In the genomic region with DNA sequence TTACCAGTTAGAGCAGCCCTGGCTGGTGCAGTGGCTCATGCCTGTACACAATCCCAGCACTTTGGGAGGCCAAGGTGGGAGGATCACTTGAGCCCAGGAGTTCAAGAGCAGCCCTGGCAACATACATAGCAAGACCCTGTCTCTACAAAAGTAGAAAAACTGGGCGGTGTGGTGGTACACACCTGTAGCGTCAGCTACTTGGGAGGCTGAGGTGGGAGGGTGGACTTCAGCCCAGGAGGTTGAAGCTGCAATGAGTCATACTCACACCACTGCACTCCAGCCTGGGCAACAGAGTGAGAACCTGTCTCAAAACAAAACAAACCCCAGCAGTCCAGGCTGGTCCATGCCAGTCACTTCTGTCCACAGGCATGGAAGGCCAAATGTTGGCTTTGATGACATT, we compare ENCODE assay signal across 21 cellular contexts. TPM values are rescaled to one million over a fixed set of nuclear protein-coding genes. Genes with fewer than 3 reads are reported as not detected.
A peak's percentile ranks its signal among the peaks of the same experiment; 100 is the strongest.
DNase-seq lines count a peak whose midpoint lies in the region; ATAC-seq and TF ChIP-seq lines count a peak whose summit lies in the region.
"Had no signal": no experiment of that assay in that cellular context is flagged by ENCODE, and none has a peak within 500 bp of the region (broad histone marks: within the 10 kb centered on the region; RNA-seq: fewer than 3 reads in every experiment).

No MANE protein-coding gene starts in this region.

- no peak for TF ChIP-seq EP300 in sigmoid colon (IDR thresholded peaks at IDR 0.05)

- peaks cover 5% of the 10 kb centered on the region for H3K36me3 Mint-ChIP-seq in activated naive CD8-positive, alpha-beta T cell
- H3K36me3 Mint-ChIP-seq in activated naive CD8-positive, alpha-beta T cell treated with anti-CD3 and anti-CD28 coated beads, Interleukin-2, amount 50 U/mL, for 24 hours (ENCODE audit: low read depth): peaks cover 31% of the 10 kb centered on the region

- intact Hi-C loops in sigmoid colon (cut with DNase I): no loop called here

- no peak overlapping the region for H3K4me3 ChIP-seq in sigmoid colon
- H3K4me3 ChIP-seq in brain microvascular endothelial cell (ENCODE audit: low read depth, low read length): no peak overlapping the region
- H3K4me3 ChIP-seq: BLaER1 treated with 17β-estradiol and CSF1 and Interleukin-3, amounts not matched to agents 10 nM and 100 nM; GM12878; Peyer's patch had no signal

- no peaks in the 10 kb centered on the region for H3K27me3 Mint-ChIP-seq in activated naive CD8-positive, alpha-beta T cell
- no peaks in the 10 kb centered on the region for H3K27me3 Mint-ChIP-seq in activated naive CD8-positive, alpha-beta T cell treated with anti-CD3 and anti-CD28 coated beads, Interleukin-2, amount 50 U/mL, for 24 hours

- H3K36me3 ChIP-seq in sigmoid colon (peaks cover 0 to 51% (median 20%) of the 10 kb centered on the region in 4 donors), brain microvascular endothelial cell (replicated peaks) (peaks cover 24% of the 10 kb centered on the region)

- in situ Hi-C loops in brain microvascular endothelial cell (cut with HindIII; ENCODE audit: low pct_ligation_motif_present, low sequenced_read_pairs): no loop called here

- WGBS in sigmoid colon, 2 donors: 94 to 100% methylated on average over 2 of the region's 2 CpGs

- ATAC-seq in activated naive CD8-positive, alpha-beta T cell treated with anti-CD3 and anti-CD28 coated beads, Interleukin-2, amount 50 U/mL, for 24 hours: no peak
- ATAC-seq: CD8-positive, alpha-beta T cell; GM12878 had no signal

- H3K4me1 Mint-ChIP-seq in activated naive CD8-positive, alpha-beta T cell (ENCODE audit: low read depth): peaks cover 41% of the 10 kb centered on the region
- peaks cover 23% of the 10 kb centered on the region for H3K4me1 Mint-ChIP-seq in activated naive CD8-positive, alpha-beta T cell treated with anti-CD3 and anti-CD28 coated beads, Interleukin-2, amount 50 U/mL, for 24 hours

- TF ChIP-seq POLR2A in sigmoid colon (IDR thresholded peaks at IDR 0.05): no peak

- no peak overlapping the region for H3K27ac ChIP-seq in sigmoid colon
- no peak overlapping the region for H3K27ac ChIP-seq in brain microvascular endothelial cell
- H3K27ac ChIP-seq: BLaER1 treated with 17β-estradiol and CSF1 and Interleukin-3, amounts not matched to agents 10 nM and 100 nM; KMS-11; Peyer's patch had no signal

- H3K4me3 Mint-ChIP-seq in activated naive CD8-positive, alpha-beta T cell: no peak overlapping the region
- no peak overlapping the region for H3K4me3 Mint-ChIP-seq in activated naive CD8-positive, alpha-beta T cell treated with anti-CD3 and anti-CD28 coated beads, Interleukin-2, amount 50 U/mL, for 24 hours
- H3K4me3 Mint-ChIP-seq: CD8-positive, alpha-beta T cell; HFFc6 had no signal

- H3K27me3 ChIP-seq in sigmoid colon (no peaks in the 10 kb centered on the region), brain microvascular endothelial cell (replicated peaks) (no peaks in the 10 kb centered on the region)
- H3K27me3 ChIP-seq: BLaER1 treated with 17β-estradiol and CSF1 and Interleukin-3, amounts not matched to agents 10 nM and 100 nM; Peyer's patch had no signal

- no peaks in the 10 kb centered on the region for H3K9me3 Mint-ChIP-seq in activated naive CD8-positive, alpha-beta T cell (ENCODE audit: low read depth)
- H3K9me3 Mint-ChIP-seq in activated naive CD8-positive, alpha-beta T cell treated with anti-CD3 and anti-CD28 coated beads, Interleukin-2, amount 50 U/mL, for 24 hours: no peaks in the 10 kb centered on the region
- H3K9me3 Mint-ChIP-seq: CD8-positive, alpha-beta T cell; HFFc6 had no signal

- peaks cover 0 to 24% (median 13%) of the 10 kb centered on the region in 4 donors for H3K4me1 ChIP-seq in sigmoid colon

- H3K9me3 ChIP-seq in sigmoid colon: no peaks in the 10 kb centered on the region
- H3K9me3 ChIP-seq: BLaER1 treated with 17β-estradiol and CSF1 and Interleukin-3, amounts not matched to agents 10 nM and 100 nM; Peyer's patch had no signal

- TF ChIP-seq CTCF in sigmoid colon (IDR thresholded peaks at IDR 0.05) (no peak), brain microvascular endothelial cell (IDR thresholded peaks at IDR 0.05; ENCODE audit: low read depth, low read length, missing control alignments) (no peak)

- no peak for DNase-seq in activated naive CD8-positive, alpha-beta T cell treated with anti-CD3 and anti-CD28 coated beads, Interleukin-2, amount 50 U/mL, for 24 hours
- DNase-seq in islet precursor cell (peak; percentile 40), sigmoid colon (peak; percentile 46), brain microvascular endothelial cell (no peak), HT-29 (ENCODE audit: low spot score) (no peak)
- DNase-seq: 8988T; CD8-positive, alpha-beta T cell; DND-41; HFFc6; NCI-H1092 treated with DMSO at 0.1 percent for 48 hours; NCI-H146; NCI-H2081; NCI-H2171; NCI-H345; NCI-H524; NCI-H774; Peyer's patch had no signal

- H3K27ac Mint-ChIP-seq in activated naive CD8-positive, alpha-beta T cell: peak overlapping the region; percentile 50
- H3K27ac Mint-ChIP-seq in activated naive CD8-positive, alpha-beta T cell treated with anti-CD3 and anti-CD28 coated beads, Interleukin-2, amount 50 U/mL, for 24 hours: no peak overlapping the region
- H3K27ac Mint-ChIP-seq: CD8-positive, alpha-beta T cell; HFFc6 had no signal

RNA-seq across cellular contexts. Expression of a gene that starts 7.4 kb away (rescaled TPM):
- 100 to 1,000 TPM in 1 of 4 donors, 10 to 100 TPM in 3; 87.8 to 179 (median 93.8) TPM for total RNA-seq in sigmoid colon
- 100 to 1,000 TPM; 124 to 266 (median 187) TPM for polyA plus RNA-seq in sigmoid colon
- 85.6 and 98.6 TPM in 2 replicates for total RNA-seq in HT-29 (2014; rRNA removed; shearing (Covaris generic))

RNA-seq across cellular contexts. Expression of a gene that starts 15.6 kb away (rescaled TPM):
- 10 to 100 TPM in 1 of 4 donors, 1 to 10 TPM in 1, under 1 TPM in 2; 0.55 to 59.6 (median 1.5) TPM for total RNA-seq in sigmoid colon
- polyA plus RNA-seq in sigmoid colon: 10 to 100 TPM in 1 of 3 donors, 1 to 10 TPM in 2; 3.0 to 19.8 (median 3.6) TPM
- total RNA-seq in HT-29 (2014; rRNA removed; shearing (Covaris generic)): 8.0 and 9.5 TPM in 2 replicates

RNA-seq across cellular contexts. Expression of a gene that starts 34.2 kb away (rescaled TPM):
- total RNA-seq in sigmoid colon: 10 to 100 TPM; 22.4 to 64.8 (median 39.2) TPM
- 10 to 100 TPM; 16.0 to 26.4 (median 24.1) TPM for polyA plus RNA-seq in sigmoid colon
- 74.8 and 90.4 TPM in 2 replicates for total RNA-seq in HT-29 (2014; rRNA removed; shearing (Covaris generic))

RNA-seq across cellular contexts. Expression of a gene that starts 47.8 kb away (rescaled TPM):
- 10 to 100 TPM; 21.7 to 29.1 (median 23.3) TPM for total RNA-seq in sigmoid colon
- polyA plus RNA-seq in sigmoid colon: 10 to 100 TPM in 1 of 3 donors, 1 to 10 TPM in 2; 4.8 to 25.9 (median 5.3) TPM
- total RNA-seq in HT-29 (2014; rRNA removed; shearing (Covaris generic)): 13.9 and 20.5 TPM in 2 replicates

Comparison
In these comparisons a context has a peak if more than half of its experiments do, and no peak if none do; other contexts are left out.
1. DNase-seq: peak in islet precursor cell (single experiment) and sigmoid colon (single experiment); none in activated naive CD8-positive, alpha-beta T cell treated with anti-CD3 and anti-CD28 coated beads, Interleukin-2, amount 50 U/mL, for 24 hours (single experiment), brain microvascular endothelial cell (single experiment) and HT-29 (single experiment).